28 cellular contexts compared by ENCODE assay signal in the genomic region with DNA sequence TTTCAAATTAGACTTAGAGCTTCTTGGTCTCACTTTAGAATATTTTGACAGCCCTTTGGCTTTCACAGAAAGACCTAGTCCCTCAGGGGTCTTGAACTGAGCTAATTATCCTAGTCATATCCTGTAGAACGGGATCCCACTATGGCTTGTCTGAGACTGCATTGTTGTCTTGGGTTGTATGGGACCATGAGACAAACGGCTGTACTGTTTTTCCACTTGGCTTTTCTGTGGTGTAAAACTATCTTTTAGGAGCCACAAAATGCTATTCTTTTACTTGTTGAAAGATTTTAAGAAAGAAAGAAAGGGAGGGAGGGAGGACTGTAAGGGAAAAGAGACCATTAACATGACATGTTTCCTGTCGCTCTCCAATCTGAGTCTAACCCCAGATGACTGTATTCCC.
"Had no signal": no experiment of that assay in that cellular context is flagged by ENCODE, and none has a peak within 500 bp of the region (broad histone marks: within the 10 kb centered on the region; RNA-seq: fewer than 3 reads in every experiment).

No MANE protein-coding gene starts in this region.

- H3K27ac ChIP-seq: neural progenitor cell, ovary, parathyroid adenoma, psoas muscle, right lobe of liver, sigmoid colon, stomach, thoracic aorta, thyroid gland, tibial nerve, upper lobe of left lung, vagina had no signal

- DNase-seq: nephron progenitor cell; occipital lobe; ovary; posterior cingulate gyrus; psoas muscle; right cardiac atrium; right lobe of liver; sigmoid colon; small intestine; stimulated activated CD4-positive, alpha-beta T cell treated with anti-CD3 and anti-CD28 coated beads, Interleukin-15, amount 100 ng/mL, for 24 hours; stimulated activated CD4-positive, alpha-beta T cell treated with anti-CD3 and anti-CD28 coated beads, Interleukin-2, amount 100 ng/mL, for 24 hours; stimulated activated CD4-positive, alpha-beta T cell treated with anti-CD3 and anti-CD28 coated beads, Interleukin-2, amount 100 ng/mL, for 48 hours; stimulated activated CD4-positive, alpha-beta T cell treated with anti-CD3 and anti-CD28 coated beads, Interleukin-4, amount 100 ng/mL, for 24 hours; stimulated activated naive B cell treated with anti-CD40 and anti-IgM and Interleukin-4, amounts not matched to agents 10 μg/mL and 1 μg/mL and 100 μg/mL, for 72 hours; stimulated activated naive CD4-positive, alpha-beta T cell treated with Interleukin-2 at 50 U/mL for 16 hours; stomach; thyroid gland; trophoblast cell; upper lobe of left lung had no signal

- H3K4me3 Mint-ChIP-seq: natural killer cell treated with Interleukin-12 subunit alpha and Interleukin-12 subunit beta and Interleukin-15 and Interleukin-18, amount 100 ng/mL, for 72 hours; nephron progenitor cell; neural progenitor cell; stimulated activated effector memory CD8-positive, alpha-beta T cell treated with anti-CD3 and anti-CD28 coated beads, Interleukin-12 subunit alpha, Interleukin-12 subunit beta, amount 100 ng/mL, for 72 hours; stimulated activated naive B cell treated with anti-CD40 and anti-IgM and Interleukin-4, amounts not matched to agents 10 μg/mL and 1 μg/mL and 100 μg/mL, for 72 hours; stimulated activated naive CD8-positive, alpha-beta T cell treated with anti-CD3 and anti-CD28 coated beads, Interleukin-15, Interleukin-2, amounts not matched to agents 100 ng/mL and 50 ng/mL, for 24 hours had no signal

- H3K27me3 Mint-ChIP-seq: progenitor cell of endocrine pancreas; stimulated activated naive B cell treated with anti-CD40 and anti-IgM and Interleukin-4, amounts not matched to agents 10 μg/mL and 1 μg/mL and 100 μg/mL, for 72 hours; stimulated activated naive CD8-positive, alpha-beta T cell treated with anti-CD3 and anti-CD28 coated beads, Interleukin-15, Interleukin-2, amounts not matched to agents 100 ng/mL and 50 ng/mL, for 24 hours had no signal

- H3K9me3 ChIP-seq: ovary, psoas muscle, right lobe of liver, sigmoid colon, stomach, thoracic aorta, thyroid gland, tibial nerve, upper lobe of left lung, vagina had no signal

- H3K9me3 Mint-ChIP-seq: natural killer cell treated with Interleukin-12 subunit alpha and Interleukin-12 subunit beta and Interleukin-15 and Interleukin-18, amount 100 ng/mL, for 72 hours; neural progenitor cell; stimulated activated effector memory CD8-positive, alpha-beta T cell treated with anti-CD3 and anti-CD28 coated beads, Interleukin-12 subunit alpha, Interleukin-12 subunit beta, amount 100 ng/mL, for 72 hours; stimulated activated naive CD8-positive, alpha-beta T cell treated with anti-CD3 and anti-CD28 coated beads, Interleukin-15, Interleukin-2, amounts not matched to agents 100 ng/mL and 50 ng/mL, for 24 hours had no signal

- H3K4me1 ChIP-seq: psoas muscle, right lobe of liver, vagina had no signal

- H3K36me3 ChIP-seq: neural progenitor cell, ovary, right lobe of liver, sigmoid colon, stomach, thoracic aorta, thyroid gland, tibial nerve, upper lobe of left lung, vagina had no signal

- H3K4me3 ChIP-seq: neural progenitor cell, ovary, psoas muscle, right lobe of liver, sigmoid colon, stomach, thoracic aorta, thyroid gland, tibial nerve, upper lobe of left lung, vagina had no signal

- ATAC-seq: natural killer cell treated with Interleukin-12 subunit alpha and Interleukin-12 subunit beta and Interleukin-15 and Interleukin-18, amount 100 ng/mL, for 72 hours; psoas muscle; right cardiac atrium; right lobe of liver; stimulated activated effector memory CD8-positive, alpha-beta T cell treated with anti-CD3 and anti-CD28 coated beads, Interleukin-12 subunit alpha, Interleukin-12 subunit beta, amount 100 ng/mL, for 72 hours; stimulated activated naive B cell treated with anti-CD40 and anti-IgM and Interleukin-4, amounts not matched to agents 10 μg/mL and 1 μg/mL and 100 μg/mL, for 72 hours had no signal

- H3K27ac Mint-ChIP-seq: natural killer cell treated with Interleukin-12 subunit alpha and Interleukin-12 subunit beta and Interleukin-15 and Interleukin-18, amount 100 ng/mL, for 72 hours; nephron progenitor cell; neural progenitor cell; progenitor cell of endocrine pancreas; stimulated activated effector memory CD8-positive, alpha-beta T cell treated with anti-CD3 and anti-CD28 coated beads, Interleukin-12 subunit alpha, Interleukin-12 subunit beta, amount 100 ng/mL, for 72 hours; stimulated activated naive B cell treated with anti-CD40 and anti-IgM and Interleukin-4, amounts not matched to agents 10 μg/mL and 1 μg/mL and 100 μg/mL, for 72 hours; stimulated activated naive CD8-positive, alpha-beta T cell treated with anti-CD3 and anti-CD28 coated beads, Interleukin-15, Interleukin-2, amounts not matched to agents 100 ng/mL and 50 ng/mL, for 24 hours had no signal

- H3K36me3 Mint-ChIP-seq: natural killer cell treated with Interleukin-12 subunit alpha and Interleukin-12 subunit beta and Interleukin-15 and Interleukin-18, amount 100 ng/mL, for 72 hours; neural progenitor cell; stimulated activated effector memory CD8-positive, alpha-beta T cell treated with anti-CD3 and anti-CD28 coated beads, Interleukin-12 subunit alpha, Interleukin-12 subunit beta, amount 100 ng/mL, for 72 hours; stimulated activated naive B cell treated with anti-CD40 and anti-IgM and Interleukin-4, amounts not matched to agents 10 μg/mL and 1 μg/mL and 100 μg/mL, for 72 hours had no signal
